In genomic region chr14:53948181-53948884, GRCh38 we compare ENCODE assay signal across 2 cellular contexts.
A peak's percentile ranks its signal among the peaks of the same experiment; 100 is the strongest.
TF ChIP-seq lines count a peak whose summit lies in the region.

No MANE protein-coding gene starts in this region.

TF ChIP-seq in IMR-90, 13 proteins besides CTCF, POLR2A, EP300 and RAD21:
- TF ChIP-seq CHD1 (IDR thresholded peaks at IDR 0.05; ENCODE audit: low read depth, low read length) (no peak), FOS (IDR thresholded peaks at IDR 0.05; ENCODE audit: low read depth, low read length) (no peak), RFX5 (IDR thresholded peaks at IDR 0.05; ENCODE audit: low read depth, low read length) (no peak), SMC3 (IDR thresholded peaks at IDR 0.05; ENCODE audit: low read depth, low read length) (no peak), MAFK (IDR thresholded peaks at IDR 0.05; ENCODE audit: low read depth, low read length) (no peak), MXI1 (IDR thresholded peaks at IDR 0.05; ENCODE audit: borderline replicate concordance, low read depth, low read length) (no peak), CEBPB (IDR thresholded peaks at IDR 0.05; ENCODE audit: low read depth, low read length) (no peak), ELK1 (IDR thresholded peaks at IDR 0.05; ENCODE audit: borderline replicate concordance, low read depth, low read length) (no peak), USF2 (IDR thresholded peaks at IDR 0.05; ENCODE audit: low read depth, low read length) (no peak), NFE2L2 (IDR thresholded peaks at IDR 0.05; ENCODE audit: low read depth, low read length) (no peak), RCOR1 (IDR thresholded peaks at IDR 0.05; ENCODE audit: insufficient replicate concordance, low read length) (no peak), BHLHE40 (IDR thresholded peaks at IDR 0.05; ENCODE audit: low read depth, low read length) (no peak), MAZ (IDR thresholded peaks at IDR 0.05; ENCODE audit: borderline replicate concordance, low read depth, low read length) (no peak)

TF ChIP-seq in H1, 55 proteins besides CTCF, POLR2A, EP300 and RAD21:
- peak; percentile 29 for TF ChIP-seq RNF2 (IDR thresholded peaks at IDR 0.05; ENCODE audit: borderline replicate concordance, low read depth, low read length, missing control alignments, poor library complexity, severe bottlenecking)
- TF ChIP-seq CHD7 (IDR thresholded peaks at IDR 0.05; ENCODE audit: insufficient replicate concordance, low read length), result no peak
- no peak for TF ChIP-seq JUN (IDR thresholded peaks at IDR 0.05; ENCODE audit: low read depth, low read length)
- TF ChIP-seq POU5F1 (IDR thresholded peaks at IDR 0.05; ENCODE audit: low read depth, low read length), result no peak
- no peak for TF ChIP-seq SUZ12 (IDR thresholded peaks at IDR 0.05; ENCODE audit: low read length)
- no peak for TF ChIP-seq RXRA (IDR thresholded peaks at IDR 0.05; ENCODE audit: insufficient read depth, low read depth, low read length)
TF ChIP-seq in H1: peak in this region for 1.
